Comparison of ENCODE assay signal across 8 cellular contexts in genomic region chr5:88786217-88786560, GRCh38.
A peak's percentile ranks its signal among the peaks of the same experiment; 100 is the strongest.
DNase-seq lines count a peak whose midpoint lies in the region; ATAC-seq and TF ChIP-seq lines count a peak whose summit lies in the region.

No MANE protein-coding gene starts in this region.

- no peak overlapping the region for H2BK120ac ChIP-seq in H9 (ENCODE audit: low read depth, low read length, poor library complexity, severe bottlenecking)

- no peak overlapping the region for H3T11ph ChIP-seq in H9 (ENCODE audit: low read length)

- no peak overlapping the region for H3K23ac ChIP-seq in H9 (ENCODE audit: insufficient read length, low read depth, low read length)

- no CpG with 5 or more reads among the region's 2 CpGs for WGBS in H9 (ENCODE audit: extremely low coverage, insufficient read length, low lambda C conversion rate)
- 3 to 8% methylated on average over 2 of the region's 2 CpGs for WGBS in body of pancreas, 2 donors
- 4% methylated on average over 2 of the region's 2 CpGs for WGBS in suprapubic skin

- TF ChIP-seq EP300 in suprapubic skin (IDR thresholded peaks at IDR 0.05), result no peak

- no peak overlapping the region for H4K8ac ChIP-seq in H9 (replicated peaks; ENCODE audit: insufficient read length, low read depth, low read length)

- H2BK12ac ChIP-seq in H9 (ENCODE audit: insufficient read length, low read depth, low read length), result no peak overlapping the region

- H3K4me1 ChIP-seq in H9 (ENCODE audit: insufficient read depth, low read length) (no peaks in the 10 kb centered on the region; the same call in 1 of the 2 replicates), body of pancreas (peaks cover 21% of the 10 kb centered on the region), suprapubic skin (peaks cover 25% of the 10 kb centered on the region)

- H3K79me2 ChIP-seq in H9 (ENCODE audit: insufficient read depth, low read length), result no peaks in the 10 kb centered on the region

- no peak overlapping the region for H4K91ac ChIP-seq in H9 (ENCODE audit: insufficient read length, low read depth, low read length)

- H3K4me2 ChIP-seq in H9 (ENCODE audit: insufficient read depth, insufficient read length, low read length), result no peak overlapping the region

- H4K20me1 ChIP-seq in H9 (ENCODE audit: control insufficient read depth, insufficient read depth, insufficient read length), result no peaks in the 10 kb centered on the region

- no peak overlapping the region for H3K4me3 Mint-ChIP-seq in H9

- H3K9me3 Mint-ChIP-seq in H9, result no peaks in the 10 kb centered on the region

- H3K9me3 ChIP-seq in H9 (ENCODE audit: control insufficient read depth, low read depth, low read length) (no peaks in the 10 kb centered on the region), body of pancreas (no peaks in the 10 kb centered on the region), suprapubic skin (no peaks in the 10 kb centered on the region)

- no peak overlapping the region for H3K4ac ChIP-seq in H9 (ENCODE audit: low read depth, low read length)

- H4K5ac ChIP-seq in H9 (ENCODE audit: insufficient read length, low read depth, low read length), result no peak overlapping the region

- H3K27me3 ChIP-seq in H9 (ENCODE audit: insufficient read depth, low read length) (no peaks in the 10 kb centered on the region), body of pancreas (no peaks in the 10 kb centered on the region), layer of hippocampus (ENCODE audit: control insufficient read depth, insufficient read depth, low read length) (no peaks in the 10 kb centered on the region), suprapubic skin (no peaks in the 10 kb centered on the region)

- no peak overlapping the region for H3K14ac ChIP-seq in H9 (ENCODE audit: insufficient read depth, low read length)

- TF ChIP-seq POLR2A in body of pancreas (IDR thresholded peaks at IDR 0.05) (no peak), suprapubic skin (IDR thresholded peaks at IDR 0.05) (no peak)

- H3K27ac Mint-ChIP-seq in H9, result peak overlapping the region in 2 of 3 experiments; percentile 30 to 84; a peak in 3 of 7 replicates

- no peaks in the 10 kb centered on the region for H3K27me3 Mint-ChIP-seq in H9 (ENCODE audit: low read depth)

- no peak overlapping the region for H2AK5ac ChIP-seq in H9 (ENCODE audit: insufficient read length, low read length)

- no peak overlapping the region for H3K9ac ChIP-seq in H9 (ENCODE audit: extremely low read depth, insufficient read length, low read length)

- H2AFZ ChIP-seq in H9 (ENCODE audit: low read length), result no peak overlapping the region

- no peaks in the 10 kb centered on the region for H3K79me1 ChIP-seq in H9 (ENCODE audit: insufficient read depth, low read depth, low read length, poor library complexity, severe bottlenecking)

- no peak overlapping the region for H2BK20ac ChIP-seq in H9 (ENCODE audit: low read depth, low read length, poor library complexity, severe bottlenecking)

- intact Hi-C loops in body of pancreas (cut with DNase I), result no loop called here

- TF ChIP-seq CTCF in H9 (conservative IDR thresholded peaks at IDR 0.05) (no peak), body of pancreas (IDR thresholded peaks at IDR 0.05) (peak in 1 of 7 experiments; percentile 11), suprapubic skin (IDR thresholded peaks at IDR 0.05) (no peak)

- H2BK15ac ChIP-seq in H9 (ENCODE audit: low read depth, low read length), result no peak overlapping the region

- peak; percentile 77 for ATAC-seq in body of pancreas
- ATAC-seq in HG03045 (IDR thresholded peaks at IDR 0.05; ENCODE audit: unreplicated experiment), result no peak
- no peak for ATAC-seq in stimulated activated naive CD8-positive, alpha-beta T cell treated with anti-CD3 and anti-CD28 coated beads, Interleukin-15, Interleukin-2, amounts not matched to agents 100 U/mL and 50 U/mL, for 24 hours

- no peak overlapping the region for H3K56ac ChIP-seq in H9 (ENCODE audit: insufficient read length, low read depth, low read length)

- no peaks in the 10 kb centered on the region for H3K36me3 Mint-ChIP-seq in H9 (ENCODE audit: insufficient read depth in 1 of 3, low read depth in 3 of 3)

- DNase-seq in H9 (no peak), body of pancreas (no peak), suprapubic skin (ENCODE audit: low spot score in 2 of 2) (no peak), foreskin melanocyte (no peak), glomerular visceral epithelial cell (ENCODE audit: extremely low spot score) (no peak)
- no peak for DNase-seq in stimulated activated naive CD8-positive, alpha-beta T cell treated with anti-CD3 and anti-CD28 coated beads, Interleukin-15, Interleukin-2, amounts not matched to agents 100 U/mL and 50 U/mL, for 24 hours

- no peak overlapping the region for H3K18ac ChIP-seq in H9 (ENCODE audit: insufficient read length, low read depth, low read length)

- H3K4me3 ChIP-seq in body of pancreas (no peak overlapping the region), suprapubic skin (no peak overlapping the region)

- peaks cover 18 to 19% of the 10 kb centered on the region in 2 experiments for H3K4me1 Mint-ChIP-seq in H9

- no peaks in the 10 kb centered on the region for H3K23me2 ChIP-seq in H9 (ENCODE audit: insufficient read length, low read depth, low read length, poor library complexity, severe bottlenecking)

- no peak overlapping the region for H2BK5ac ChIP-seq in H9 (ENCODE audit: insufficient read length, low read length)

- no peak overlapping the region for H3K27ac ChIP-seq in H9 (ENCODE audit: insufficient read length, low read depth, low read length)
- peak overlapping the region in 3 of 4 donors; percentile 66 to 81 (median 75) for H3K27ac ChIP-seq in body of pancreas
- peak overlapping the region; percentile 64 for H3K27ac ChIP-seq in layer of hippocampus (ENCODE audit: low read depth, low read length)
- H3K27ac ChIP-seq in suprapubic skin, result peak overlapping the region; percentile 72

- H3K36me3 ChIP-seq in body of pancreas (replicated peaks in 1 of 2; ENCODE audit: insufficient read depth in 1 of 2, low read depth in 2 of 2) (no peaks in the 10 kb centered on the region), suprapubic skin (no peaks in the 10 kb centered on the region)
